Comparison of ENCODE assay signal across 8 cellular contexts in genomic region chr11:74783241-74783871, GRCh38. TPM values are rescaled to one million over a fixed set of nuclear protein-coding genes. Genes with fewer than 3 reads are reported as not detected.
A peak's percentile ranks its signal among the peaks of the same experiment; 100 is the strongest.
DNase-seq lines count a peak whose midpoint lies in the region; ATAC-seq and TF ChIP-seq lines count a peak whose summit lies in the region.

No MANE protein-coding gene starts in this region.

- H3K4me3 ChIP-seq in fibroblast of pulmonary artery (replicated peaks; ENCODE audit: low read depth, low read length) = no peak overlapping the region

- H3K9me3 Mint-ChIP-seq in activated naive CD4-positive, alpha-beta T cell treated with anti-CD3 and anti-CD28 coated beads for 36 hours = no peaks in the 10 kb centered on the region
- H3K9me3 Mint-ChIP-seq in stimulated activated naive CD8-positive, alpha-beta T cell treated with anti-CD3 and anti-CD28 coated beads, Interleukin-15, amount 100 ng/mL, for 72 hours = no peaks in the 10 kb centered on the region

- DNase-seq in activated naive CD4-positive, alpha-beta T cell treated with anti-CD3 and anti-CD28 coated beads for 36 hours = peak; percentile 18
- no peak for DNase-seq in activated naive CD4-positive, alpha-beta T cell (lab: John Stamatoyannopoulos, UW)
- peak; percentile 28 for DNase-seq in RPMI8226
- DNase-seq in fibroblast of pulmonary artery (ENCODE audit: low read depth) = peak; percentile 44
- peak in 1 of 2 donors; percentile 2 for DNase-seq in stimulated activated naive CD8-positive, alpha-beta T cell treated with anti-CD3 and anti-CD28 coated beads, Interleukin-15, amount 100 ng/mL, for 72 hours
- DNase-seq in stimulated activated CD4-positive, alpha-beta T cell treated with anti-CD3 and anti-CD28 coated beads, Interleukin-4, amount 100 ng/mL, for 4 hours = no peak
- no peak for DNase-seq in stimulated activated CD4-positive, alpha-beta T cell treated with anti-CD3 and anti-CD28 coated beads, Interleukin-4, amount 100 ng/mL, for 24 hours

- no peaks in the 10 kb centered on the region for H3K27me3 Mint-ChIP-seq in activated naive CD4-positive, alpha-beta T cell treated with anti-CD3 and anti-CD28 coated beads for 36 hours (ENCODE audit: low read depth)
- no peaks in the 10 kb centered on the region for H3K27me3 Mint-ChIP-seq in stimulated activated naive CD8-positive, alpha-beta T cell treated with anti-CD3 and anti-CD28 coated beads, Interleukin-15, amount 100 ng/mL, for 72 hours

- H3K4me3 Mint-ChIP-seq in activated naive CD4-positive, alpha-beta T cell treated with anti-CD3 and anti-CD28 coated beads for 36 hours = no peak overlapping the region
- H3K4me3 Mint-ChIP-seq in stimulated activated naive CD8-positive, alpha-beta T cell treated with anti-CD3 and anti-CD28 coated beads, Interleukin-15, amount 100 ng/mL, for 72 hours = peak overlapping the region; percentile 16 to 36

- peak; percentile 55 for ATAC-seq in HG02973 (IDR thresholded peaks at IDR 0.05; ENCODE audit: unreplicated experiment)
- ATAC-seq in stimulated activated naive CD8-positive, alpha-beta T cell treated with anti-CD3 and anti-CD28 coated beads, Interleukin-15, amount 100 ng/mL, for 72 hours = peak; percentile 88

- peaks cover 24% of the 10 kb centered on the region for H3K4me1 Mint-ChIP-seq in activated naive CD4-positive, alpha-beta T cell treated with anti-CD3 and anti-CD28 coated beads for 36 hours (ENCODE audit: low read depth)
- H3K4me1 Mint-ChIP-seq in stimulated activated naive CD8-positive, alpha-beta T cell treated with anti-CD3 and anti-CD28 coated beads, Interleukin-15, amount 100 ng/mL, for 72 hours = no peaks in the 10 kb centered on the region

- intact Hi-C loops in activated naive CD4-positive, alpha-beta T cell treated with anti-CD3 and anti-CD28 coated beads for 36 hours (cut with micrococcal nuclease) = loop anchor here (2.0 kb wide), 2 partner anchors 15 to 35 kb away; partner anchors contain the start of gene RNF169

- no peak for TF ChIP-seq CTCF in fibroblast of pulmonary artery (IDR thresholded peaks at IDR 0.05; ENCODE audit: low read length, missing control alignments)

- peaks cover 2% of the 10 kb centered on the region for H3K36me3 Mint-ChIP-seq in activated naive CD4-positive, alpha-beta T cell treated with anti-CD3 and anti-CD28 coated beads for 36 hours (ENCODE audit: low read depth)

- H3K27ac Mint-ChIP-seq in activated naive CD4-positive, alpha-beta T cell treated with anti-CD3 and anti-CD28 coated beads for 36 hours = no peak overlapping the region
- H3K27ac Mint-ChIP-seq in stimulated activated naive CD8-positive, alpha-beta T cell treated with anti-CD3 and anti-CD28 coated beads, Interleukin-15, amount 100 ng/mL, for 72 hours = no peak overlapping the region

- CTCF ChIA-PET in activated naive CD4-positive, alpha-beta T cell treated with anti-CD3 and anti-CD28 coated beads for 36 hours (lab: Charles Lee) = interaction anchor here (0.7 to 1.3 kb wide), 3 partner anchors 44 to 812 kb away, joined by 3 to 4 read pairs (median 3); no protein-coding TSS in a partner anchor

RNA-seq across cellular contexts. Expression of gene RNF169, which starts 34.7 kb away (rescaled TPM):
- 10 to 100 TPM; 15.8 to 16.0 TPM for total RNA-seq in activated naive CD4-positive, alpha-beta T cell treated with anti-CD3 and anti-CD28 coated beads for 36 hours

RNA-seq across cellular contexts. Expression of gene CHRDL2, which starts 52.1 kb away (rescaled TPM):
- total RNA-seq in activated naive CD4-positive, alpha-beta T cell treated with anti-CD3 and anti-CD28 coated beads for 36 hours = not detected

Comparison
In these comparisons a context has a peak if more than half of its experiments do, and no peak if none do; other contexts are left out.
1. DNase-seq: peak in activated naive CD4-positive, alpha-beta T cell treated with anti-CD3 and anti-CD28 coated beads for 36 hours (single experiment), RPMI8226 (single experiment) and fibroblast of pulmonary artery (single experiment); none in activated naive CD4-positive, alpha-beta T cell (0 of 4), stimulated activated CD4-positive, alpha-beta T cell treated with anti-CD3 and anti-CD28 coated beads, Interleukin-4, amount 100 ng/mL, for 4 hours (0 of 2) and stimulated activated CD4-positive, alpha-beta T cell treated with anti-CD3 and anti-CD28 coated beads, Interleukin-4, amount 100 ng/mL, for 24 hours (single experiment).